In genomic region chr11:8713760-8714159, GRCh38 we compare ENCODE assay signal across 2 cellular contexts.
TF ChIP-seq lines count a peak whose summit lies in the region.

No MANE protein-coding gene starts in this region.

TF ChIP-seq in GM23338, 12 proteins besides CTCF, POLR2A, EP300 and RAD21:
- no peak for TF ChIP-seq NANOG (IDR thresholded peaks at IDR 0.05; ENCODE audit: borderline replicate concordance)
- TF ChIP-seq ZNF462 (CRISPR knock-in tag; IDR thresholded peaks at IDR 0.05): no peak
- TF ChIP-seq ZNF331 (CRISPR knock-in tag; IDR thresholded peaks at IDR 0.05; ENCODE audit: low read depth): no peak
- TF ChIP-seq ETS1 (IDR thresholded peaks at IDR 0.05): no peak
- no peak for TF ChIP-seq EZH2phosphoT487 (IDR thresholded peaks at IDR 0.05; ENCODE audit: unreplicated experiment)
- TF ChIP-seq CREB1 (CRISPR knock-in tag; IDR thresholded peaks at IDR 0.05; ENCODE audit: low read depth): no peak
- TF ChIP-seq ZNF114 (CRISPR knock-in tag; IDR thresholded peaks at IDR 0.05): no peak
- no peak for TF ChIP-seq JUNB (IDR thresholded peaks at IDR 0.05; ENCODE audit: unreplicated experiment)
- TF ChIP-seq POLR2AphosphoS5 (IDR thresholded peaks at IDR 0.05; ENCODE audit: low read depth): no peak
- TF ChIP-seq STAT1 (IDR thresholded peaks at IDR 0.05; ENCODE audit: unreplicated experiment): no peak
- no peak for TF ChIP-seq EZH2 (IDR thresholded peaks at IDR 0.05; ENCODE audit: low read depth, unreplicated experiment)
- no peak for TF ChIP-seq REST (IDR thresholded peaks at IDR 0.05; ENCODE audit: unreplicated experiment)

TF ChIP-seq in HepG2, 621 proteins besides CTCF, POLR2A, EP300 and RAD21 (continues in another document):
- TF ChIP-seq BATF2 (CRISPR knock-in tag; IDR thresholded peaks at IDR 0.05): no peak
- no peak for TF ChIP-seq CBFB (CRISPR knock-in tag; IDR thresholded peaks at IDR 0.05)
- no peak for TF ChIP-seq SNRNP70 (IDR thresholded peaks at IDR 0.05; ENCODE audit: low read depth, low read length)
- TF ChIP-seq ZBED4 (CRISPR knock-in tag; IDR thresholded peaks at IDR 0.05; ENCODE audit: borderline replicate concordance): no peak
- peak; percentile 56 for TF ChIP-seq HNF4A (CRISPR knock-in tag; IDR thresholded peaks at IDR 0.05)
- peak; percentile 38; the same call in 1 of the 2 replicates for TF ChIP-seq MYC (CRISPR knock-in tag; IDR thresholded peaks at IDR 0.05; ENCODE audit: borderline replicate concordance)
- peak; percentile 79 for TF ChIP-seq SAP130 (CRISPR knock-in tag; IDR thresholded peaks at IDR 0.05; ENCODE audit: low read depth)
- TF ChIP-seq ZFY (CRISPR knock-in tag; IDR thresholded peaks at IDR 0.05): 0 out of 2 replicates have a peak, but pooled peaks have one; percentile 15
- no peak for TF ChIP-seq KLF12 (CRISPR knock-in tag; IDR thresholded peaks at IDR 0.05; ENCODE audit: borderline replicate concordance)
- peak; percentile 87 for TF ChIP-seq ZNF292 (CRISPR knock-in tag; IDR thresholded peaks at IDR 0.05; ENCODE audit: borderline replicate concordance, low read depth)
- TF ChIP-seq GATAD2A (CRISPR knock-in tag; IDR thresholded peaks at IDR 0.05): no peak
- TF ChIP-seq ZNF687 (CRISPR knock-in tag; IDR thresholded peaks at IDR 0.05): peak; percentile 67
- peak; percentile 28; the same call in 1 of the 2 replicates for TF ChIP-seq MAX (IDR thresholded peaks at IDR 0.05)
- peak; percentile 41 for TF ChIP-seq ETV5 (CRISPR knock-in tag; IDR thresholded peaks at IDR 0.05; ENCODE audit: borderline replicate concordance)
- peak; percentile 45; the same call in 1 of the 2 replicates for TF ChIP-seq SALL1 (CRISPR knock-in tag; IDR thresholded peaks at IDR 0.05)
- peak; percentile 49; the same call in 1 of the 2 replicates for TF ChIP-seq PAXIP1 (CRISPR knock-in tag; conservative IDR thresholded peaks at IDR 0.05)
- peak; percentile 32; the same call in 1 of the 2 replicates for TF ChIP-seq ZFX (CRISPR knock-in tag; IDR thresholded peaks at IDR 0.05; ENCODE audit: low read depth)
- TF ChIP-seq ZZZ3 (CRISPR knock-in tag; IDR thresholded peaks at IDR 0.05; ENCODE audit: borderline replicate concordance): 0 out of 2 replicates have a peak, but pooled peaks have one; percentile 36
- TF ChIP-seq ZNF761 (CRISPR knock-in tag; conservative IDR thresholded peaks at IDR 0.05): no peak
- peak; percentile 53; the same call in 1 of the 2 replicates for TF ChIP-seq ZNF788 (CRISPR knock-in tag; IDR thresholded peaks at IDR 0.05; ENCODE audit: borderline replicate concordance)
- no peak for TF ChIP-seq ZNF598 (CRISPR knock-in tag; IDR thresholded peaks at IDR 0.05; ENCODE audit: borderline replicate concordance)
- TF ChIP-seq HOXA3 (CRISPR knock-in tag; IDR thresholded peaks at IDR 0.05): 0 out of 2 replicates have a peak, but pooled peaks have one; percentile 45
- TF ChIP-seq SETDB1 (CRISPR knock-in tag; IDR thresholded peaks at IDR 0.05; ENCODE audit: borderline replicate concordance): no peak
- no peak for TF ChIP-seq GTF3A (CRISPR knock-in tag; conservative IDR thresholded peaks at IDR 0.05)
- 0 out of 2 replicates have a peak, but pooled peaks have one; percentile 47 for TF ChIP-seq ZNF331 (CRISPR knock-in tag; IDR thresholded peaks at IDR 0.05)
- TF ChIP-seq KIAA2018 (CRISPR knock-in tag; IDR thresholded peaks at IDR 0.05; ENCODE audit: borderline replicate concordance): no peak
- no peak; the same call in 1 of the 2 replicates for TF ChIP-seq CBX5 (CRISPR knock-in tag; IDR thresholded peaks at IDR 0.05; ENCODE audit: borderline replicate concordance)
- 0 out of 2 replicates have a peak, but pooled peaks have one; percentile 59 for TF ChIP-seq ZNF691 (CRISPR knock-in tag; IDR thresholded peaks at IDR 0.05; ENCODE audit: borderline replicate concordance, low read depth)
